ENCODE assay signal across 9 cellular contexts in genomic region chr1:19208710-19209438, GRCh38. TPM values are rescaled to one million over a fixed set of nuclear protein-coding genes. Genes with fewer than 3 reads are reported as not detected.
A peak's percentile ranks its signal among the peaks of the same experiment; 100 is the strongest.
DNase-seq lines count a peak whose midpoint lies in the region; ATAC-seq and TF ChIP-seq lines count a peak whose summit lies in the region.
"Had no signal": no experiment of that assay in that cellular context is flagged by ENCODE, and none has a peak within 500 bp of the region (broad histone marks: within the 10 kb centered on the region; RNA-seq: fewer than 3 reads in every experiment).

No MANE protein-coding gene starts in this region.

- BruUV-seq in Calu3 (replicated peaks; lab: Mats Ljungman, UMichigan): TSS peak; percentile 37

- peaks cover 96% of the 10 kb centered on the region for H3K79me2 ChIP-seq in OCI-LY3 (ENCODE audit: low read length)

- peak overlapping the region; percentile 84 for H3K4me2 ChIP-seq in OCI-LY3 (ENCODE audit: low read length)

- ATAC-seq in GM21723 (IDR thresholded peaks at IDR 0.05; ENCODE audit: unreplicated experiment) (no peak), HG03571 (IDR thresholded peaks at IDR 0.05; ENCODE audit: unreplicated experiment) (no peak)

- H3K4me3 ChIP-seq in OCI-LY3 (ENCODE audit: low read length) (peak overlapping the region; percentile 100), epithelial cell of esophagus (ENCODE audit: low read length) (peak overlapping the region; percentile 82), ovary (peak overlapping the region; percentile 72)

- H3K9me3 Mint-ChIP-seq in Calu3 (ENCODE audit: low read depth, unreplicated experiment): no peaks in the 10 kb centered on the region

- no peaks in the 10 kb centered on the region for H3K27me3 Mint-ChIP-seq in Calu3 (ENCODE audit: unreplicated experiment)

- peaks cover 58% of the 10 kb centered on the region for H3K4me1 ChIP-seq in OCI-LY3 (ENCODE audit: low read length)
- peaks cover 10% of the 10 kb centered on the region for H3K4me1 ChIP-seq in ovary (ENCODE audit: insufficient read depth)

- peaks cover 33% of the 10 kb centered on the region for H3K4me1 Mint-ChIP-seq in Calu3 (ENCODE audit: low read depth, unreplicated experiment)

- peak overlapping the region; percentile 52 for H3K27ac Mint-ChIP-seq in Calu3 (ENCODE audit: unreplicated experiment)

- no peak for TF ChIP-seq EP300 in ovary (IDR thresholded peaks at IDR 0.05)

- POLR2A ChIA-PET in RWPE1 (lab: Yijun Ruan, JAX; ENCODE audit: low non-redundant PET): no interaction called here

- H3K4me3 Mint-ChIP-seq in Calu3 (ENCODE audit: low read depth, unreplicated experiment): peak overlapping the region; percentile 81

- no peak overlapping the region for H2AFZ ChIP-seq in OCI-LY3 (ENCODE audit: low read depth, low read length)

- DNase-seq in Calu3 (no peak), epithelial cell of esophagus (ENCODE audit: low read depth) (peak; percentile 36), ovary (no peak), RWPE1 (ENCODE audit: low spot score) (no peak), NCI-H2196 treated with DMSO at 0.1 percent for 48 hours (lab: John Stamatoyannopoulos, UW; ENCODE audit: unreplicated experiment) (no peak)
- DNase-seq: NCI-H446 treated with DMSO at 0.1 percent for 48 hours had no signal

- H3K27me3 ChIP-seq in OCI-LY3 (ENCODE audit: low read depth, low read length): no peaks in the 10 kb centered on the region
- H3K27me3 ChIP-seq in ovary: no peaks in the 10 kb centered on the region

- no peak for TF ChIP-seq CTCF in Calu3 (IDR thresholded peaks at IDR 0.05; ENCODE audit: unreplicated experiment)
- no peak for TF ChIP-seq CTCF in OCI-LY3 (IDR thresholded peaks at IDR 0.05; ENCODE audit: low read depth, low read length)
- TF ChIP-seq CTCF in epithelial cell of esophagus (IDR thresholded peaks at IDR 0.05; ENCODE audit: insufficient read depth, low read depth, low read length, missing control alignments): no peak
- TF ChIP-seq CTCF in ovary (IDR thresholded peaks at IDR 0.05): no peak
- TF ChIP-seq CTCF in RWPE1 (conservative IDR thresholded peaks at IDR 0.05; ENCODE audit: low read depth): no peak

- H3K9me3 ChIP-seq in OCI-LY3 (ENCODE audit: insufficient read depth, low read length) (no peaks in the 10 kb centered on the region), ovary (no peaks in the 10 kb centered on the region)

- no peak for TF ChIP-seq POLR2A in ovary (IDR thresholded peaks at IDR 0.05)

- H3K27ac ChIP-seq in OCI-LY3 (ENCODE audit: low read length): peak overlapping the region; percentile 88
- H3K27ac ChIP-seq in ovary: peak overlapping the region; percentile 63 to 91
- no peak overlapping the region for H3K27ac ChIP-seq in RWPE1

- 3 to 6% (median 5%) methylated on average over 8 of the region's 8 CpGs for WGBS in ovary, 3 donors

- peaks cover 25% of the 10 kb centered on the region for H3K36me3 Mint-ChIP-seq in Calu3 (ENCODE audit: insufficient read depth, unreplicated experiment)

- H4K20me1 ChIP-seq in OCI-LY3 (ENCODE audit: insufficient read depth, low read length): peaks cover 54% of the 10 kb centered on the region

- H3K9ac ChIP-seq in OCI-LY3 (ENCODE audit: low read length): peak overlapping the region; percentile 84

- peaks cover 20% of the 10 kb centered on the region for H3K36me3 ChIP-seq in OCI-LY3 (replicated peaks; ENCODE audit: low read depth, low read length)
- H3K36me3 ChIP-seq in ovary: no peaks in the 10 kb centered on the region

- CTCF ChIA-PET in Calu3 (lab: Charles Lee) (no interaction called here), RWPE1 (lab: Yijun Ruan, JAX) (interaction anchor here (0.6 kb wide), 1 partner anchor 497 kb away, joined by 3 read pairs; no protein-coding TSS in a partner anchor)

- intact Hi-C loops in Calu3 (cut with micrococcal nuclease; ENCODE audit: unreplicated experiment): no loop called here
- intact Hi-C loops in ovary (cut with DNase I): no loop called here

RNA-seq across cellular contexts. Expression of gene UBR4, which starts 1.2 kb away (rescaled TPM):
- 123 and 134 TPM in 2 replicates for total RNA-seq in Calu3 (2022)
- total RNA-seq in ovary: 100 to 1,000 TPM in 5 of 7 donors, 10 to 100 TPM in 2; 86.7 to 139 (median 120) TPM
- 100 to 1,000 TPM in 1 of 2 donors, 10 to 100 TPM in 1; 78.7 to 118 TPM for polyA plus RNA-seq in ovary

RNA-seq across cellular contexts. Expression of gene EMC1, which starts 42.5 kb away (rescaled TPM):
- total RNA-seq in Calu3 (2022) (50.9 and 53.4 TPM in 2 replicates), ovary (10 to 100 TPM; 22.5 to 53.9 (median 34.4) TPM)
- 10 to 100 TPM; 15.0 to 36.7 TPM for polyA plus RNA-seq in ovary

RNA-seq across cellular contexts. Expression of gene MRTO4, which starts 42.7 kb away (rescaled TPM):
- total RNA-seq in Calu3 (2022): 37.0 and 41.4 TPM in 2 replicates
- total RNA-seq in ovary: 10 to 100 TPM; 14.3 to 49.1 (median 29.9) TPM
- 10 to 100 TPM; 23.2 to 25.3 TPM for polyA plus RNA-seq in ovary
